Comparison of ENCODE assay signal across 1 cellular context in genomic region chr5:78718185-78718584, GRCh38.
TF ChIP-seq lines count a peak whose summit lies in the region.

No MANE protein-coding gene starts in this region.

TF ChIP-seq in K562, 482 proteins besides CTCF, POLR2A, EP300 and RAD21 (continued from another document):
- TF ChIP-seq TFAP4 (CRISPR knock-in tag; IDR thresholded peaks at IDR 0.05; ENCODE audit: borderline replicate concordance) (no peak), ARID3B (CRISPR knock-in tag; IDR thresholded peaks at IDR 0.05; ENCODE audit: borderline replicate concordance) (no peak), TAL1 (IDR thresholded peaks at IDR 0.05) (no peak), SMAD1 (IDR thresholded peaks at IDR 0.05; ENCODE audit: low read depth, low read length, partially characterized antibody) (no peak), ZNF316 (IDR thresholded peaks at IDR 0.05) (no peak), PTTG1 (tag; IDR thresholded peaks at IDR 0.05; ENCODE audit: low read depth) (no peak), ZSCAN29 (IDR thresholded peaks at IDR 0.05) (no peak), SRF (CRISPR knock-in tag; IDR thresholded peaks at IDR 0.05) (no peak), SRSF1 (IDR thresholded peaks at IDR 0.05; ENCODE audit: low read depth, low read length) (no peak), NCOA6 (IDR thresholded peaks at IDR 0.05) (no peak), ZC3H4 (CRISPR knock-in tag; IDR thresholded peaks at IDR 0.05; ENCODE audit: borderline replicate concordance) (no peak), ATF4 (CRISPR knock-in tag; IDR thresholded peaks at IDR 0.05) (no peak), ARHGAP35 (IDR thresholded peaks at IDR 0.05; ENCODE audit: partially characterized antibody) (no peak), ARNT (IDR thresholded peaks at IDR 0.05) (no peak), ZNF121 (CRISPR knock-in tag; conservative IDR thresholded peaks at IDR 0.05) (no peak)
